9 cellular contexts compared by ENCODE assay signal in the genomic region with DNA sequence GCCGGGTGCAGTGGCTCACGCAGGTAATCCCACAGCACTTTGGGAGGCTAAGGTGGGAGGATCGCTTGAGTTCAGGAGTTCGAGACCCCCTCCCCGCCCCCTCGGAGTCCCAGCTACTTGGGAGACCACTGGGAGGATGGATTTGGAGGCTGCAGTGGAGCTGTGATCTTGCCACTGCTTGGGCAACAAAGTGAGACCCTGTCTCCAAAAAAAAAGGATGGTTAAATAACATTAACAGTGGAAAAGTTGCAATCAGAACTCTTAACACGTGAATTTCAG. TPM values are rescaled to one million over a fixed set of nuclear protein-coding genes. Genes with fewer than 3 reads are reported as not detected.
DNase-seq lines count a peak whose midpoint lies in the region; ATAC-seq and TF ChIP-seq lines count a peak whose summit lies in the region.
"Had no signal": no experiment of that assay in that cellular context is flagged by ENCODE, and none has a peak within 500 bp of the region (broad histone marks: within the 10 kb centered on the region; RNA-seq: fewer than 3 reads in every experiment).

No MANE protein-coding gene starts in this region.

- TF ChIP-seq CTCF in Calu3 (IDR thresholded peaks at IDR 0.05; ENCODE audit: unreplicated experiment) (no peak), epithelial cell of proximal tubule (conservative IDR thresholded peaks at IDR 0.05; ENCODE audit: low read depth, low read length) (no peak), progenitor cell of endocrine pancreas (IDR thresholded peaks at IDR 0.05; ENCODE audit: unreplicated experiment) (no peak)

- H3K36me3 Mint-ChIP-seq in Calu3 (ENCODE audit: insufficient read depth, unreplicated experiment) (peaks cover 22% of the 10 kb centered on the region), progenitor cell of endocrine pancreas (ENCODE audit: insufficient read depth) (peaks cover 2% of the 10 kb centered on the region)

- CTCF ChIA-PET in Calu3 (lab: Charles Lee), result no interaction called here

- BruUV-seq in Calu3 (replicated peaks; lab: Mats Ljungman, UMichigan), result no TSS peak

- H3K4me1 Mint-ChIP-seq in Calu3 (ENCODE audit: low read depth, unreplicated experiment), result no peaks in the 10 kb centered on the region
- peaks cover 28% of the 10 kb centered on the region for H3K4me1 Mint-ChIP-seq in progenitor cell of endocrine pancreas (ENCODE audit: low read depth)

- intact Hi-C loops in Calu3 (cut with micrococcal nuclease; ENCODE audit: unreplicated experiment), result no loop called here

- H3K4me3 ChIP-seq in epithelial cell of proximal tubule (ENCODE audit: low read depth, low read length), result peak overlapping the region; percentile 90

- H3K27me3 Mint-ChIP-seq in Calu3 (ENCODE audit: unreplicated experiment) (no peaks in the 10 kb centered on the region), progenitor cell of endocrine pancreas (no peaks in the 10 kb centered on the region)

- DNase-seq in Calu3 (no peak), RKO (ENCODE audit: low spot score) (peak; percentile 8), epithelial cell of proximal tubule (ENCODE audit: low read depth) (no peak), progenitor cell of endocrine pancreas (ENCODE audit: low spot score, unreplicated experiment) (no peak), NCI-H446 treated with DMSO at 0.1 percent for 48 hours (lab: John Stamatoyannopoulos, UW) (no peak), cerebellum (ENCODE audit: low spot score) (no peak)
- no peak for DNase-seq in stimulated activated naive CD4-positive, alpha-beta T cell treated with Interleukin-2 at 50 U/mL for 16 hours (lab: John Stamatoyannopoulos, UW)
- DNase-seq: cerebellar nuclear complex had no signal

- H3K9me3 Mint-ChIP-seq in Calu3 (ENCODE audit: low read depth, unreplicated experiment), result no peaks in the 10 kb centered on the region
- no peaks in the 10 kb centered on the region for H3K9me3 Mint-ChIP-seq in progenitor cell of endocrine pancreas (ENCODE audit: low read depth)

- H3K4me3 Mint-ChIP-seq in Calu3 (ENCODE audit: low read depth, unreplicated experiment) (peak overlapping the region; percentile 88), progenitor cell of endocrine pancreas (ENCODE audit: low read depth) (peak overlapping the region; percentile 99)

- H3K27ac Mint-ChIP-seq in Calu3 (ENCODE audit: unreplicated experiment), result peak overlapping the region; percentile 93
- peak overlapping the region; percentile 100 for H3K27ac Mint-ChIP-seq in progenitor cell of endocrine pancreas

- no peak for ATAC-seq in HG03108 (IDR thresholded peaks at IDR 0.05; ENCODE audit: unreplicated experiment)

RNA-seq across cellular contexts. Expression of a gene that starts 1.4 kb away (rescaled TPM):
- total RNA-seq in Calu3 (2022) (30.1 and 31.2 TPM in 2 replicates), epithelial cell of proximal tubule (27.8 and 31.1 TPM in 2 replicates), progenitor cell of endocrine pancreas (44.2 and 48.5 TPM in 2 replicates), cerebellum (49.2 TPM)

RNA-seq across cellular contexts. Expression of a gene that starts 1.6 kb away (rescaled TPM):
- total RNA-seq in Calu3 (2022) (10.8 and 12.7 TPM in 2 replicates), epithelial cell of proximal tubule (11.2 and 13.1 TPM in 2 replicates), progenitor cell of endocrine pancreas (19.5 and 20.6 TPM in 2 replicates), cerebellum (21.3 TPM)
